ENCODE assay signal across 28 cellular contexts in the genomic region with DNA sequence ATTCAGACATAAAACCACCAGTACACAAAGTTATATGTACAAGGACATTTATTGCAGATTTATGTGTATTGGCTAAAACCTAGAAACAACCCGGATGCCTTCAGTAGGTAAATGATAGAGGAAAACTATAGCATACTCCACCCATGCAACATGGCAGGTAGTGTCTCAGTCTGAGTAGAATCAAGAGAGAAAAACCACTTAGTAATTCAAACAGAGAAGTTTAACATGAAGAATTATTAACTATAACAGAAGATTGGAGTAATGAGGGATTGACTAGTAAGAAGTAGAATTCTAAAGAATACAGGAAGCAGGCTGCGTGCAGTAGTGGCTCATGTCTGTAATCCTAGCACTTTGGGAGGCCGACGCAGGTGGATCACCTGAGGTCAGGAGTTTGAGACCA. TPM values are rescaled to one million over a fixed set of nuclear protein-coding genes. Genes with fewer than 3 reads are reported as not detected.
DNase-seq lines count a peak whose midpoint lies in the region; ATAC-seq and TF ChIP-seq lines count a peak whose summit lies in the region.
"Had no signal": no experiment of that assay in that cellular context is flagged by ENCODE, and none has a peak within 500 bp of the region (broad histone marks: within the 10 kb centered on the region; RNA-seq: fewer than 3 reads in every experiment).

No MANE protein-coding gene starts in this region.

- H3K27me3 Mint-ChIP-seq in CD4-positive, CD25-positive, alpha-beta regulatory T cell: no peaks in the 10 kb centered on the region
- peaks cover 10% of the 10 kb centered on the region; the same call in 1 of the 2 replicates for H3K27me3 Mint-ChIP-seq in WTC11 (ENCODE audit: low read depth)
- H3K27me3 Mint-ChIP-seq in CD14-positive monocyte (ENCODE audit: low read depth in 3 of 3): peaks cover 0 to 4% (median 3%) of the 10 kb centered on the region in 3 donors

- ATAC-seq in CD4-positive, CD25-positive, alpha-beta regulatory T cell (ENCODE audit: low read depth in 2 of 2): no peak
- ATAC-seq in GM21381 (IDR thresholded peaks at IDR 0.05; ENCODE audit: unreplicated experiment) (peak; percentile 35), HG03460 (IDR thresholded peaks at IDR 0.05; ENCODE audit: unreplicated experiment) (peak; percentile 40), WTC11 (no peak), GM18868 (IDR thresholded peaks at IDR 0.05; ENCODE audit: unreplicated experiment) (no peak)
- ATAC-seq: Right ventricle myocardium inferior, sciatic nerve had no signal

- intact Hi-C loops in CD14-positive monocyte (cut with micrococcal nuclease): no loop called here

- H3K27ac ChIP-seq in CD4-positive, CD25-positive, alpha-beta regulatory T cell (ENCODE audit: insufficient read depth, low read length, poor library complexity, severe bottlenecking): no peak overlapping the region
- no peak overlapping the region for H3K27ac ChIP-seq in caudate nucleus (ENCODE audit: low read depth, low read length)
- H3K27ac ChIP-seq: C4-2B, GM23248, PC-9, prostate gland, upper lobe of right lung, WERI-Rb-1 had no signal

- peaks cover 0 to 10% (median 6%) of the 10 kb centered on the region in 4 donors for H3K4me1 Mint-ChIP-seq in CD4-positive, CD25-positive, alpha-beta regulatory T cell
- no peaks in the 10 kb centered on the region; the same call in 1 of the 2 replicates for H3K4me1 Mint-ChIP-seq in WTC11
- peaks cover 3% of the 10 kb centered on the region for H3K4me1 Mint-ChIP-seq in CD14-positive monocyte
- H3K4me1 Mint-ChIP-seq: brain had no signal

- CTCF ChIA-PET in WTC11 (lab: Charles Lee): interaction anchor here (1.0 to 2.5 kb wide), 6 partner anchors 17 to 124 kb away, joined by 3 to 16 read pairs (median 6); partner anchors contain the start of genes SPTY2D1 and TSG101

- POLR2A ChIA-PET in WTC11 (lab: Charles Lee): interaction anchor here (0.5 to 0.9 kb wide), 2 partner anchors 254 to 294 kb away, joined by 3 to 7 read pairs; no protein-coding TSS in a partner anchor

- no peaks in the 10 kb centered on the region for H3K36me3 ChIP-seq in CD4-positive, CD25-positive, alpha-beta regulatory T cell (ENCODE audit: control insufficient read depth, insufficient read depth, low read length)
- H3K36me3 ChIP-seq: prostate gland, upper lobe of right lung, WERI-Rb-1 had no signal

- no peaks in the 10 kb centered on the region for H3K4me1 ChIP-seq in CD4-positive, CD25-positive, alpha-beta regulatory T cell (ENCODE audit: control insufficient read depth, insufficient read depth, low read length, poor library complexity, severe bottlenecking)
- H3K4me1 ChIP-seq: prostate gland, upper lobe of right lung had no signal

- H3K36me3 Mint-ChIP-seq in CD4-positive, CD25-positive, alpha-beta regulatory T cell: no peaks in the 10 kb centered on the region
- H3K36me3 Mint-ChIP-seq in WTC11 (no peaks in the 10 kb centered on the region), CD14-positive monocyte (no peaks in the 10 kb centered on the region)
- H3K36me3 Mint-ChIP-seq: brain had no signal

- TF ChIP-seq CTCF in WTC11 (IDR thresholded peaks at IDR 0.05) (no peak), CD14-positive monocyte (IDR thresholded peaks at IDR 0.05) (no peak)

- no peaks in the 10 kb centered on the region for H3K27me3 ChIP-seq in CD4-positive, CD25-positive, alpha-beta regulatory T cell (ENCODE audit: control insufficient read depth, insufficient read depth, low read length)
- H3K27me3 ChIP-seq: upper lobe of right lung had no signal

- no peak overlapping the region for H3K4me3 Mint-ChIP-seq in CD4-positive, CD25-positive, alpha-beta regulatory T cell
- H3K4me3 Mint-ChIP-seq in WTC11: peak overlapping the region; percentile 40; the same call in 1 of the 2 replicates
- no peak overlapping the region for H3K4me3 Mint-ChIP-seq in CD14-positive monocyte
- H3K4me3 Mint-ChIP-seq: activated naive CD4-positive, alpha-beta T cell treated with anti-CD3 and anti-CD28 coated beads for 36 hours; brain had no signal

- no peaks in the 10 kb centered on the region for H3K9me3 ChIP-seq in CD4-positive, CD25-positive, alpha-beta regulatory T cell (ENCODE audit: control insufficient read depth in 2 of 2, low read length in 2 of 2)
- H3K9me3 ChIP-seq: prostate gland, upper lobe of right lung had no signal

- no peak overlapping the region for H3K4me3 ChIP-seq in CD4-positive, CD25-positive, alpha-beta regulatory T cell (ENCODE audit: low read depth, low read length)
- H3K4me3 ChIP-seq: GM12878, GM23248, PC-9, prostate gland, upper lobe of right lung had no signal

- peaks cover 0 to 2% (median 0%) of the 10 kb centered on the region in 7 donors for H3K9me3 Mint-ChIP-seq in CD4-positive, CD25-positive, alpha-beta regulatory T cell
- H3K9me3 Mint-ChIP-seq in WTC11: no peaks in the 10 kb centered on the region
- peaks cover 0 to 4% (median 0%) of the 10 kb centered on the region in 7 donors for H3K9me3 Mint-ChIP-seq in CD14-positive monocyte
- H3K9me3 Mint-ChIP-seq: activated naive CD4-positive, alpha-beta T cell treated with anti-CD3 and anti-CD28 coated beads for 36 hours had no signal

- peak overlapping the region in 2 of 3 donors; percentile 36 to 44 for H3K27ac Mint-ChIP-seq in CD4-positive, CD25-positive, alpha-beta regulatory T cell
- H3K27ac Mint-ChIP-seq in WTC11 (no peak overlapping the region), CD14-positive monocyte (no peak overlapping the region)
- H3K27ac Mint-ChIP-seq: activated naive CD4-positive, alpha-beta T cell treated with anti-CD3 and anti-CD28 coated beads for 36 hours; brain had no signal

- no peak for DNase-seq in CD4-positive, CD25-positive, alpha-beta regulatory T cell
- no peak for DNase-seq in WTC11 (ENCODE audit: low spot score)
- DNase-seq in NCI-H187 treated with DMSO at 0.1 percent for 48 hours (lab: John Stamatoyannopoulos, UW): no peak
- no peak for DNase-seq in CD14-positive monocyte (ENCODE audit: low spot score)
- DNase-seq in caudate nucleus (lab: John Stamatoyannopoulos, UW): no peak
- DNase-seq: ACHN; activated CD4-positive, alpha-beta T cell treated with anti-CD3 and anti-CD28 coated beads, Interleukin-2, amount 50 U/mL, for 1 hour; activated naive CD4-positive, alpha-beta T cell treated with anti-CD3 and anti-CD28 coated beads for 36 hours; hypothalamus; mesendoderm; NCI-H1092 treated with DMSO at 0.1 percent for 48 hours; NCI-H187; NCI-H510A treated with DMSO at 0.1 percent for 48 hours; PC-9; stimulated activated CD4-positive, alpha-beta T cell treated with anti-CD3 and anti-CD28 coated beads, Interleukin-12 subunit alpha, Interleukin-12 subunit beta, amount 100 ng/mL, for 4 hours; stimulated activated CD4-positive, alpha-beta T cell treated with anti-CD3 and anti-CD28 coated beads, Interleukin-4, amount 100 ng/mL, for 1 hour; upper lobe of right lung; WERI-Rb-1 had no signal

TF ChIP-seq in WTC11, 78 proteins besides CTCF, POLR2A, EP300 and RAD21:
- no peak for TF ChIP-seq GABPB1 (CRISPR knock-in tag; IDR thresholded peaks at IDR 0.05)

RNA-seq across cellular contexts. Expression of gene SPTY2D1, which starts 16.2 kb away (rescaled TPM):
- total RNA-seq in CD4-positive, CD25-positive, alpha-beta regulatory T cell: 62.0 TPM
- polyA plus RNA-seq in CD4-positive, CD25-positive, alpha-beta regulatory T cell: 10 to 100 TPM; 11.2 to 13.5 (median 12.6) TPM
- total RNA-seq in WTC11 (2021): 14.0 to 14.3 TPM (median 14.3 TPM) in 3 replicates
- 10 to 100 TPM; 11.8 to 14.9 TPM for polyA plus RNA-seq in CD14-positive monocyte

RNA-seq across cellular contexts. Expression of gene TMEM86A, which starts 48.2 kb away (rescaled TPM):
- 4.8 TPM for total RNA-seq in CD4-positive, CD25-positive, alpha-beta regulatory T cell
- 1 to 10 TPM in 3 of 4 donors, under 1 TPM in 1; 1.00 to 2.2 (median 1.2) TPM for polyA plus RNA-seq in CD4-positive, CD25-positive, alpha-beta regulatory T cell
- total RNA-seq in WTC11 (2021): 1.3 to 1.7 TPM (median 1.6 TPM) in 3 replicates
- polyA plus RNA-seq in CD14-positive monocyte: 1 to 10 TPM; 1.3 to 3.5 TPM

RNA-seq across cellular contexts. Expression of gene MISFA, which starts 50.8 kb away (rescaled TPM):
- 1.1 TPM for total RNA-seq in CD4-positive, CD25-positive, alpha-beta regulatory T cell
- polyA plus RNA-seq in CD4-positive, CD25-positive, alpha-beta regulatory T cell: under 1 TPM in 2 of 4 donors, not detected in 2; 0.49 to 0.75 TPM
- 2.3 to 3.2 TPM (median 3.2 TPM) in 3 replicates for total RNA-seq in WTC11 (2021)
- polyA plus RNA-seq in CD14-positive monocyte: not detected
- total RNA-seq: GM23248 had no signal

Comparison
In these comparisons a context has a peak if more than half of its experiments do, and no peak if none do; other contexts are left out.
1. ATAC-seq: peak in GM21381 (single experiment) and HG03460 (single experiment); none in CD4-positive, CD25-positive, alpha-beta regulatory T cell (0 of 2), WTC11 (single experiment) and GM18868 (single experiment).
2. H3K27ac Mint-ChIP-seq: peak in CD4-positive, CD25-positive, alpha-beta regulatory T cell (2 of 3); none in WTC11 (single experiment) and CD14-positive monocyte (0 of 7).